ENCODE assay signal across 8 cellular contexts in the genomic region with DNA sequence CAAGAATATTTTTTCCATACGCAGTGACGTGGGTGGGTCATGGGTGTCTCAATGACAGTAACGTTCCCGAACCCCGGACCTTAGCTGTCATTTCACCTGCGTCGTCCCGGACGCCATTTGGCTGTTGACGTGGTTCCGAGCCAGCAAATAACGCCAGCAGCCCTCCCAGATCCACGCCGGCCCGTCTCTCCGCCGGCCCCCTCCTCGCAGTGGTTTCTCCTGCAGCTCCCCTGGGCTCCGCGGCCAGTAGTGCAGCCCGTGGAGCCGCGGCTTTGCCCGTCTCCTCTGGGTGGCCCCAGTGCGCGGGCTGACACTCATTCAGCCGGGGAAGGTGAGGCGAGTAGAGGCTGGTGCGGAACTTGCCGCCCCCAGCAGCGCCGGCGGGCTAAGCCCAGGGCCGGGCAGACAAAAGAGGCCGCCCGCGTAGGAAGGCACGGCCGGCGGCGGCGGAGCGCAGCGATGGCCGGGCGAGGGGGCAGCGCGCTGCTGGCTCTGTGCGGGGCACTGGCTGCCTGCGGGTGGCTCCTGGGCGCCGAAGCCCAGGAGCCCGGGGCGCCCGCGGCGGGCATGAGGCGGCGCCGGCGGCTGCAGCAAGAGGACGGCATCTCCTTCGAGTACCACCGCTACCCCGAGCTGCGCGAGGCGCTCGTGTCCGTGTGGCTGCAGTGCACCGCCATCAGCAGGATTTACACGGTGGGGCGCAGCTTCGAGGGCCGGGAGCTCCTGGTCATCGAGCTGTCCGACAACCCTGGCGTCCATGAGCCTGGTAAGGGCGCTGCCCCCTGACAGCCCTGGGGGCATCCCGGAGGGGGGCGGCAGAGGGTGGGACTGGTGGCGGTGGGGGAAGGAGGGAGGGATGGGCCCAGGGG. TPM values are rescaled to one million over a fixed set of nuclear protein-coding genes. Genes with fewer than 3 reads are reported as not detected.
DNase-seq lines count a peak whose midpoint lies in the region; ATAC-seq and TF ChIP-seq lines count a peak whose summit lies in the region.

A gene (plus strand): TSS at position 246 of the 869 bp plus-strand sequence. CDS start 214 bp downstream, at position 460.

- peaks cover 13% of the 10 kb centered on the region for H3K4me1 ChIP-seq in mammary epithelial cell (ENCODE audit: insufficient read depth, low read length)
- peaks cover 16% of the 10 kb centered on the region for H3K4me1 ChIP-seq in iPS-18a (ENCODE audit: control insufficient read depth, low read depth, low read length)

- no peaks in the 10 kb centered on the region for H4K20me1 ChIP-seq in mammary epithelial cell (ENCODE audit: insufficient read depth, low read length)

- DNase-seq in NCI-H146 treated with DMSO at 0.1 percent for 48 hours (lab: John Stamatoyannopoulos, UW; ENCODE audit: unreplicated experiment) (peak; percentile 63), mammary epithelial cell (peak; percentile 78), skeletal muscle cell (ENCODE audit: low read depth) (no peak), GOT3 (lab: John Stamatoyannopoulos, UW) (no peak)

- in situ Hi-C loops in mammary epithelial cell (cut with MboI; ENCODE audit: low sequenced_read_pairs in 2 of 2): no loop called here

- H3K27me3 ChIP-seq in mammary epithelial cell (ENCODE audit: insufficient read depth, low read length) (no peaks in the 10 kb centered on the region), iPS-18a (ENCODE audit: control insufficient read depth, insufficient read depth, low read length) (peaks cover 40% of the 10 kb centered on the region)

- H3K36me3 ChIP-seq in mammary epithelial cell (ENCODE audit: insufficient read depth, low read length) (no peaks in the 10 kb centered on the region), iPS-18a (ENCODE audit: control insufficient read depth, low read depth, low read length) (no peaks in the 10 kb centered on the region)

- 0% methylated on average over 11 of the region's 82 CpGs for WGBS in mammary epithelial cell (ENCODE audit: low coverage, missing lambda C conversion rate)

- TF ChIP-seq CTCF in GM12873 (IDR thresholded peaks at IDR 0.05; ENCODE audit: insufficient read depth, low read depth, low read length, missing control alignments): peak; percentile 32
- TF ChIP-seq CTCF in WI38 (IDR thresholded peaks at IDR 0.05; ENCODE audit: low read depth, low read length): 0 out of 2 replicates have a peak, but pooled peaks have one; percentile 12
- peak; percentile 41 to 71 for TF ChIP-seq CTCF in mammary epithelial cell (conservative IDR thresholded peaks at IDR 0.05 in 1 of 2, IDR thresholded peaks at IDR 0.05 in 1 of 2; ENCODE audit: extremely low read depth in 1 of 2, insufficient read depth in 1 of 2, low read depth in 1 of 2, low read length in 2 of 2)

- H2AFZ ChIP-seq in mammary epithelial cell (ENCODE audit: low read depth, low read length): peak within 1 kb of the TSS; percentile 90

- peak within 1 kb of the TSS; percentile 56 for H3K4me3 ChIP-seq in WI38 (ENCODE audit: low read depth, low read length)
- peak within 1 kb of the TSS; percentile 47 to 54 (median 54) for H3K4me3 ChIP-seq in mammary epithelial cell (replicated peaks in 1 of 3; ENCODE audit: insufficient read depth in 1 of 3, low read depth in 2 of 3, low read length in 3 of 3)
- peak within 1 kb of the TSS; percentile 84 for H3K4me3 ChIP-seq in iPS-18a (ENCODE audit: low read length)
- peak within 1 kb of the TSS; percentile 58 for H3K4me3 ChIP-seq in skeletal muscle cell (ENCODE audit: low read depth, low read length)

- H3K27ac ChIP-seq in mammary epithelial cell (ENCODE audit: insufficient read depth, low read depth, low read length) (no peak within 1 kb of the TSS), iPS-18a (ENCODE audit: low read length) (no peak within 1 kb of the TSS)

- H3K9ac ChIP-seq in mammary epithelial cell (ENCODE audit: insufficient read depth, low read length) (peak within 1 kb of the TSS; percentile 29), iPS-18a (ENCODE audit: low read length) (peak within 1 kb of the TSS; percentile 32)

- no TSS peak for BruUV-seq in mammary epithelial cell (replicated peaks; lab: Mats Ljungman, UMichigan)

- ATAC-seq in HG02759 (IDR thresholded peaks at IDR 0.05; ENCODE audit: unreplicated experiment): peak; percentile 96

- intact Hi-C loops in mammary epithelial cell (cut with micrococcal nuclease): loop anchor here (2.0 kb wide), 1 partner anchor 82 kb away; no protein-coding TSS in a partner anchor

- H3K79me2 ChIP-seq in mammary epithelial cell (ENCODE audit: insufficient read depth, low read length): no peaks in the 10 kb centered on the region

- dilution Hi-C loops in mammary epithelial cell (cut with HindIII; ENCODE audit: low sequenced_read_pairs): no loop called here

- H3K4me2 ChIP-seq in mammary epithelial cell (ENCODE audit: insufficient read depth, low read depth, low read length): peak within 1 kb of the TSS; percentile 92

- no peaks in the 10 kb centered on the region for H3K9me3 ChIP-seq in mammary epithelial cell (replicated peaks; ENCODE audit: insufficient read depth, low read length)
- no peaks in the 10 kb centered on the region for H3K9me3 ChIP-seq in iPS-18a (ENCODE audit: control insufficient read depth, low read depth, low read length)

- CTCF ChIA-PET in mammary epithelial cell (lab: Charles Lee; ENCODE audit: low non-redundant PET): interaction anchor here (0.6 to 0.7 kb wide), 2 partner anchors 39 to 266 kb away, joined by 3 to 5 read pairs; a partner anchor contains a TSS

RNA-seq across cellular contexts. Expression of the gene that starts here (rescaled TPM):
- total RNA-seq in mammary epithelial cell: 10 to 100 TPM; 10.0 to 19.8 TPM
- polyA plus RNA-seq in mammary epithelial cell: 8.3 TPM
- 3.9 TPM for polyA minus RNA-seq in mammary epithelial cell

Comparison
In these comparisons a context has a peak if more than half of its experiments do, and no peak if none do; other contexts are left out.
1. DNase-seq: peak in NCI-H146 treated with DMSO at 0.1 percent for 48 hours (single experiment) and mammary epithelial cell (single experiment); none in skeletal muscle cell (single experiment) and GOT3 (single experiment).
2. Peak in every context shown above with its lines, with median percentiles within 50 percentile points of each other: CTCF ChIP-seq and H3K4me3 ChIP-seq.